7 cellular contexts compared by ENCODE assay signal in genomic region chr3:46391526-46391925, GRCh38. TPM values are rescaled to one million over a fixed set of nuclear protein-coding genes. Genes with fewer than 3 reads are reported as not detected.
"Had no signal": no experiment of that assay in that cellular context is flagged by ENCODE, and none has a peak within 500 bp of the region (broad histone marks: within the 10 kb centered on the region; RNA-seq: fewer than 3 reads in every experiment).

No MANE protein-coding gene starts in this region.

RNA-seq across cellular contexts. Expression of gene CCRL2, which starts 15.5 kb away (rescaled TPM):
- total RNA-seq: GM23248, GM23338, H1, H7, H9 had no signal

RNA-seq across cellular contexts. Expression of gene CCR5, which starts 20.8 kb away (rescaled TPM):
- total RNA-seq: GM23248, GM23338, H1, H4, H7, H9, HFFc6 had no signal

RNA-seq across cellular contexts. Expression of gene CCR2, which starts 37.6 kb away (rescaled TPM):
- total RNA-seq: GM23248, GM23338, H1, H4, H7, H9, HFFc6 had no signal
